1 cellular context compared by ENCODE assay signal in genomic region chr19:18291590-18292459, GRCh38.
TF ChIP-seq lines count a peak whose summit lies in the region.

No MANE protein-coding gene starts in this region.

TF ChIP-seq in HepG2, 621 proteins besides CTCF, POLR2A, EP300 and RAD21 (continued from another document and continues in another):
- peak; percentile 77 for TF ChIP-seq ZNF710 (CRISPR knock-in tag; IDR thresholded peaks at IDR 0.05; ENCODE audit: borderline replicate concordance)
- TF ChIP-seq ZNF552 (CRISPR knock-in tag; IDR thresholded peaks at IDR 0.05; ENCODE audit: borderline replicate concordance): no peak
- peak; percentile 76; the same call in 1 of the 2 replicates for TF ChIP-seq ZSCAN20 (CRISPR knock-in tag; IDR thresholded peaks at IDR 0.05; ENCODE audit: borderline replicate concordance)
- TF ChIP-seq SALL2 (CRISPR knock-in tag; IDR thresholded peaks at IDR 0.05): no peak
- peak; percentile 75; the same call in 1 of the 2 replicates for TF ChIP-seq ZNF607 (CRISPR knock-in tag; IDR thresholded peaks at IDR 0.05; ENCODE audit: borderline replicate concordance)
- no peak for TF ChIP-seq CEBPB (IDR thresholded peaks at IDR 0.05; ENCODE audit: borderline replicate concordance, low read depth, low read length)
- TF ChIP-seq UBTF (CRISPR knock-in tag; IDR thresholded peaks at IDR 0.05): peak; percentile 51; the same call in 1 of the 2 replicates
- no peak for TF ChIP-seq AKNA (CRISPR knock-in tag; IDR thresholded peaks at IDR 0.05; ENCODE audit: borderline replicate concordance)
- no peak for TF ChIP-seq EZH2 (conservative IDR thresholded peaks at IDR 0.05; ENCODE audit: low read depth, low read length)
- no peak for TF ChIP-seq NPAS2 (CRISPR knock-in tag; IDR thresholded peaks at IDR 0.05; ENCODE audit: borderline replicate concordance)
- TF ChIP-seq NFIC (IDR thresholded peaks at IDR 0.05; ENCODE audit: low read length): no peak
- no peak for TF ChIP-seq NR3C1 (CRISPR knock-in tag; IDR thresholded peaks at IDR 0.05)
- TF ChIP-seq MZF1 (CRISPR knock-in tag; IDR thresholded peaks at IDR 0.05; ENCODE audit: borderline replicate concordance): no peak
- TF ChIP-seq NRL (CRISPR knock-in tag; IDR thresholded peaks at IDR 0.05; ENCODE audit: borderline replicate concordance): 0 out of 2 replicates have a peak, but pooled peaks have one; percentile 48
- TF ChIP-seq JDP2 (CRISPR knock-in tag; IDR thresholded peaks at IDR 0.05; ENCODE audit: borderline replicate concordance): no peak
- TF ChIP-seq GLMP (CRISPR knock-in tag; IDR thresholded peaks at IDR 0.05; ENCODE audit: borderline replicate concordance): no peak
- TF ChIP-seq RNF2 (conservative IDR thresholded peaks at IDR 0.05; ENCODE audit: low read depth): no peak
- TF ChIP-seq KLF11 (CRISPR knock-in tag; IDR thresholded peaks at IDR 0.05): no peak
- TF ChIP-seq ZEB1 (IDR thresholded peaks at IDR 0.05; ENCODE audit: insufficient replicate concordance, low read depth): no peak
- TF ChIP-seq JUNB (CRISPR knock-in tag; IDR thresholded peaks at IDR 0.05; ENCODE audit: borderline replicate concordance): no peak
- TF ChIP-seq SCMH1 (CRISPR knock-in tag; IDR thresholded peaks at IDR 0.05; ENCODE audit: borderline replicate concordance): no peak
- 0 out of 2 replicates have a peak, but pooled peaks have one; percentile 25 for TF ChIP-seq KLF9 (CRISPR knock-in tag; IDR thresholded peaks at IDR 0.05; ENCODE audit: low read depth)
- peak; percentile 67; the same call in 1 of the 2 replicates for TF ChIP-seq ZNF724P (CRISPR knock-in tag; IDR thresholded peaks at IDR 0.05; ENCODE audit: borderline replicate concordance)
- 0 out of 4 replicates have a peak, but pooled peaks of 1 of the 2 experiments have one; percentile 12 for TF ChIP-seq ATF4 (CRISPR knock-in tag; IDR thresholded peaks at IDR 0.05)
- TF ChIP-seq JARID2 (CRISPR knock-in tag; IDR thresholded peaks at IDR 0.05; ENCODE audit: insufficient replicate concordance): no peak
- no peak for TF ChIP-seq PRMT3 (CRISPR knock-in tag; IDR thresholded peaks at IDR 0.05; ENCODE audit: borderline replicate concordance, low read depth)
- TF ChIP-seq ZNF382 (CRISPR knock-in tag; IDR thresholded peaks at IDR 0.05; ENCODE audit: borderline replicate concordance): no peak
- peak; percentile 58; the same call in 1 of the 2 replicates for TF ChIP-seq ARID4A (CRISPR knock-in tag; IDR thresholded peaks at IDR 0.05; ENCODE audit: borderline replicate concordance)
- peak; percentile 53 for TF ChIP-seq HNRNPLL (IDR thresholded peaks at IDR 0.05; ENCODE audit: low read depth, low read length, poor library complexity, severe bottlenecking)
- TF ChIP-seq ZNF766 (CRISPR knock-in tag; IDR thresholded peaks at IDR 0.05; ENCODE audit: borderline replicate concordance): no peak
- no peak for TF ChIP-seq ZNF562 (CRISPR knock-in tag; IDR thresholded peaks at IDR 0.05; ENCODE audit: borderline replicate concordance)
- no peak for TF ChIP-seq TRAFD1 (CRISPR knock-in tag; IDR thresholded peaks at IDR 0.05; ENCODE audit: borderline replicate concordance)
- no peak for TF ChIP-seq RFX1 (IDR thresholded peaks at IDR 0.05)
- TF ChIP-seq MIER3 (CRISPR knock-in tag; IDR thresholded peaks at IDR 0.05; ENCODE audit: borderline replicate concordance): no peak
- TF ChIP-seq MTF1 (CRISPR knock-in tag; IDR thresholded peaks at IDR 0.05): no peak
- TF ChIP-seq ZNF598 (CRISPR knock-in tag; IDR thresholded peaks at IDR 0.05; ENCODE audit: borderline replicate concordance): no peak
- TF ChIP-seq HNRNPK (IDR thresholded peaks at IDR 0.05; ENCODE audit: low read depth, low read length, poor library complexity, severe bottlenecking): peak; percentile 30
- TF ChIP-seq ZNF431 (CRISPR knock-in tag; IDR thresholded peaks at IDR 0.05; ENCODE audit: borderline replicate concordance, low read depth): no peak
- TF ChIP-seq ZMYM3 (CRISPR knock-in tag; IDR thresholded peaks at IDR 0.05): peak; percentile 66; the same call in 1 of the 2 replicates
- peak; percentile 69 for TF ChIP-seq BCL6 (CRISPR knock-in tag; IDR thresholded peaks at IDR 0.05)
- no peak for TF ChIP-seq DBP (CRISPR knock-in tag; IDR thresholded peaks at IDR 0.05; ENCODE audit: not compliant biosample characterization)
- peak; percentile 24 for TF ChIP-seq TBL1XR1 (IDR thresholded peaks at IDR 0.05; ENCODE audit: borderline replicate concordance, low read length, partially characterized antibody)
- no peak for TF ChIP-seq BHLHE40 (IDR thresholded peaks at IDR 0.05; ENCODE audit: low read length)
- no peak for TF ChIP-seq KAT2B (IDR thresholded peaks at IDR 0.05; ENCODE audit: borderline replicate concordance, low read depth, low read length)
- no peak for TF ChIP-seq ZNF367 (CRISPR knock-in tag; IDR thresholded peaks at IDR 0.05; ENCODE audit: borderline replicate concordance)
- TF ChIP-seq ZFAT (CRISPR knock-in tag; conservative IDR thresholded peaks at IDR 0.05): no peak
- peak; percentile 62; the same call in 1 of the 2 replicates for TF ChIP-seq NCOA2 (CRISPR knock-in tag; IDR thresholded peaks at IDR 0.05)
